Comparison of ENCODE assay signal across 26 cellular contexts in the genomic region with DNA sequence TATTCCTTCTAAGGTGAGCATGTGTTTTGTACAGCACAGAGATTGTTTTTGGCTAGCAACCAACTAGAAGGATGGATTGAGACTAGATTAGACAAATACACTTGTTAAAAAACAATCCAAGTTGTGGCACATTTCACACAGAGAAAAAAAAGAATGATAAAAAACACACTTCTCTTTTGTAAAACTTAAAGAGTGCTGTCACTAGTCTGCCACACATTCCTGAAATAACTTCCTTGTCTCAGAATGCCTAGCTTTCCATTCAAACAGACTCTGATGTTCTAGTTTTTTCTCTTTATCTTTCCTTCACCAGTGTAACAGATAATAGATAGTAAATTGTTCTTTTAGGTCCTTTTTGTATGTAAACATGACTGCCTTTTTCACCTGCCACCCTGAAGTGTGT. TPM values are rescaled to one million over a fixed set of nuclear protein-coding genes. Genes with fewer than 3 reads are reported as not detected.
DNase-seq lines count a peak whose midpoint lies in the region; ATAC-seq and TF ChIP-seq lines count a peak whose summit lies in the region.
"Had no signal": no experiment of that assay in that cellular context is flagged by ENCODE, and none has a peak within 500 bp of the region (broad histone marks: within the 10 kb centered on the region; RNA-seq: fewer than 3 reads in every experiment).

No MANE protein-coding gene starts in this region.

- DNase-seq in AG10803 (ENCODE audit: low read depth) (peak; percentile 25), choroid plexus epithelial cell (ENCODE audit: low read depth) (peak; percentile 38), mesothelial cell of epicardium (ENCODE audit: low spot score in 2 of 2, unreplicated experiment in 2 of 2) (no peak), NCI-H748 treated with DMSO at 0.1 percent for 48 hours (lab: John Stamatoyannopoulos, UW) (no peak), left lobe of liver (ENCODE audit: low spot score) (no peak), OCI-LY7 (ENCODE audit: low spot score) (no peak)
- DNase-seq in stimulated activated effector memory CD8-positive, alpha-beta T cell treated with anti-CD3 and anti-CD28 coated beads, Interleukin-12 subunit alpha, Interleukin-12 subunit beta, amount 100 ng/mL, for 72 hours (ENCODE audit: low spot score in 2 of 2), result no peak
- DNase-seq: activated CD8-positive, alpha-beta memory T cell treated with anti-CD3 and anti-CD28 coated beads for 24 hours; activated naive CD8-positive, alpha-beta T cell treated with anti-CD3 and anti-CD28 coated beads, Interleukin-2, amount 10 ng/mL, durations not matched to agents 7 days and 5 days; brain microvascular endothelial cell; cortex of kidney; DMS 273 treated with DMSO at 0.1 percent for 48 hours; GF-D8; GOT3; lower lobe of right lung; NCI-H1048; NCI-H1930; NCI-H345; NK-92 treated with Interleukin-12 subunit alpha and Interleukin-12 subunit beta, amount 100 ng/mL, for 24 hours; pancreas; RPMI8226; stimulated activated CD4-positive, alpha-beta T cell treated with anti-CD3 and anti-CD28 coated beads, Interleukin-1b, Interleukin-23, amount 100 ng/mL, for 48 hours; stimulated activated naive CD4-positive, alpha-beta T cell; thyroid gland had no signal

- no peaks in the 10 kb centered on the region for H3K9me2 ChIP-seq in OCI-LY7 (ENCODE audit: insufficient read depth, low read length)

- H3K9me3 ChIP-seq in HUES48 (ENCODE audit: control insufficient read depth, insufficient read depth, low read length) (no peaks in the 10 kb centered on the region), OCI-LY7 (ENCODE audit: low read length) (no peaks in the 10 kb centered on the region)
- H3K9me3 ChIP-seq: lower lobe of right lung, pancreas, thyroid gland had no signal

- H3K79me2 ChIP-seq in OCI-LY7 (ENCODE audit: insufficient read depth, low read depth, low read length), result peaks cover 41% of the 10 kb centered on the region; the same call in 1 of the 2 replicates

- H3K36me3 Mint-ChIP-seq in mesothelial cell of epicardium, result peaks cover 30% of the 10 kb centered on the region
- H3K36me3 Mint-ChIP-seq in stimulated activated effector memory CD8-positive, alpha-beta T cell treated with anti-CD3 and anti-CD28 coated beads, Interleukin-12 subunit alpha, Interleukin-12 subunit beta, amount 100 ng/mL, for 72 hours, result peaks cover 100% of the 10 kb centered on the region

- H3K27ac ChIP-seq in HUES48 (ENCODE audit: low read depth, low read length) (peak overlapping the region; percentile 26), OCI-LY7 (ENCODE audit: low read depth, low read length, poor library complexity, severe bottlenecking) (no peak overlapping the region)
- H3K27ac ChIP-seq: brain microvascular endothelial cell, lower lobe of right lung, pancreas, SK-N-MC, thyroid gland had no signal

- peaks cover 12% of the 10 kb centered on the region for H4K20me1 ChIP-seq in OCI-LY7 (ENCODE audit: insufficient read depth, low read length)

- H3K9me3 Mint-ChIP-seq in mesothelial cell of epicardium, result no peaks in the 10 kb centered on the region
- no peaks in the 10 kb centered on the region for H3K9me3 Mint-ChIP-seq in stimulated activated effector memory CD8-positive, alpha-beta T cell treated with anti-CD3 and anti-CD28 coated beads, Interleukin-12 subunit alpha, Interleukin-12 subunit beta, amount 100 ng/mL, for 72 hours
- H3K9me3 Mint-ChIP-seq: activated naive CD8-positive, alpha-beta T cell treated with anti-CD3 and anti-CD28 coated beads, Interleukin-2, amount 10 ng/mL, durations not matched to agents 7 days and 5 days had no signal

- H3K4me3 ChIP-seq in AG10803 (ENCODE audit: low read length) (no peak overlapping the region), HUES48 (ENCODE audit: low read depth, low read length) (no peak overlapping the region), choroid plexus epithelial cell (ENCODE audit: low read depth, low read length) (no peak overlapping the region), OCI-LY7 (ENCODE audit: low read depth, low read length, poor library complexity, severe bottlenecking) (no peak overlapping the region)
- H3K4me3 ChIP-seq: lower lobe of right lung, pancreas, SK-N-MC, thyroid gland had no signal

- ATAC-seq in left lobe of liver, result no peak
- no peak for ATAC-seq in stimulated activated effector memory CD8-positive, alpha-beta T cell treated with anti-CD3 and anti-CD28 coated beads, Interleukin-12 subunit alpha, Interleukin-12 subunit beta, amount 100 ng/mL, for 72 hours
- ATAC-seq: lower lobe of right lung had no signal

- no peak overlapping the region for H3K9ac ChIP-seq in HUES48 (ENCODE audit: low read depth, low read length)

- POLR2A ChIA-PET in OCI-LY7 (lab: Charles Lee), result interaction anchor here (1.3 to 1.5 kb wide), 2 partner anchors 10 to 17 kb away, joined by 3 to 11 read pairs; a partner anchor contains a TSS

- peak overlapping the region; percentile 89 for H3K27ac Mint-ChIP-seq in mesothelial cell of epicardium
- H3K27ac Mint-ChIP-seq in stimulated activated effector memory CD8-positive, alpha-beta T cell treated with anti-CD3 and anti-CD28 coated beads, Interleukin-12 subunit alpha, Interleukin-12 subunit beta, amount 100 ng/mL, for 72 hours, result no peak overlapping the region
- H3K27ac Mint-ChIP-seq: activated naive CD8-positive, alpha-beta T cell treated with anti-CD3 and anti-CD28 coated beads, Interleukin-2, amount 10 ng/mL, durations not matched to agents 7 days and 5 days had no signal

- H3K36me3 ChIP-seq in HUES48 (ENCODE audit: control insufficient read depth, insufficient read depth, low read length), result peaks cover 63% of the 10 kb centered on the region
- H3K36me3 ChIP-seq in OCI-LY7 (ENCODE audit: insufficient read depth, low read length), result peaks cover 98% of the 10 kb centered on the region

- no peak overlapping the region for H3K4me3 Mint-ChIP-seq in mesothelial cell of epicardium
- H3K4me3 Mint-ChIP-seq in stimulated activated effector memory CD8-positive, alpha-beta T cell treated with anti-CD3 and anti-CD28 coated beads, Interleukin-12 subunit alpha, Interleukin-12 subunit beta, amount 100 ng/mL, for 72 hours, result no peak overlapping the region
- H3K4me3 Mint-ChIP-seq: activated naive CD8-positive, alpha-beta T cell treated with anti-CD3 and anti-CD28 coated beads, Interleukin-2, amount 10 ng/mL, durations not matched to agents 7 days and 5 days had no signal

- no peaks in the 10 kb centered on the region for H3K27me3 Mint-ChIP-seq in mesothelial cell of epicardium (ENCODE audit: low read depth)
- H3K27me3 Mint-ChIP-seq: activated naive CD8-positive, alpha-beta T cell treated with anti-CD3 and anti-CD28 coated beads, Interleukin-2, amount 10 ng/mL, durations not matched to agents 7 days and 5 days had no signal

- TF ChIP-seq CTCF in AG10803 (conservative IDR thresholded peaks at IDR 0.05; ENCODE audit: low read length) (no peak), choroid plexus epithelial cell (conservative IDR thresholded peaks at IDR 0.05; ENCODE audit: low read depth, low read length) (no peak), mesothelial cell of epicardium (IDR thresholded peaks at IDR 0.05; ENCODE audit: unreplicated experiment) (no peak), OCI-LY7 (conservative IDR thresholded peaks at IDR 0.05; ENCODE audit: low read length) (no peak)

- no peak overlapping the region for H3K4me2 ChIP-seq in OCI-LY7 (ENCODE audit: low read length)

- no TSS peak for BruUV-seq in OCI-LY7 (replicated peaks; lab: Mats Ljungman, UMichigan)

- CTCF ChIA-PET in OCI-LY7 (lab: Charles Lee; ENCODE audit: unreplicated experiment), result no interaction called here

- no peaks in the 10 kb centered on the region for H3K27me3 ChIP-seq in HUES48 (ENCODE audit: control insufficient read depth, insufficient read depth, low read length)
- H3K27me3 ChIP-seq: brain microvascular endothelial cell, pancreas, thyroid gland had no signal

- H3K4me1 Mint-ChIP-seq in mesothelial cell of epicardium, result peaks cover 15% of the 10 kb centered on the region
- H3K4me1 Mint-ChIP-seq in stimulated activated effector memory CD8-positive, alpha-beta T cell treated with anti-CD3 and anti-CD28 coated beads, Interleukin-12 subunit alpha, Interleukin-12 subunit beta, amount 100 ng/mL, for 72 hours, result peaks cover 24% of the 10 kb centered on the region

- H2AFZ ChIP-seq in OCI-LY7 (ENCODE audit: low read length), result no peak overlapping the region

- H3K4me1 ChIP-seq in HUES48 (ENCODE audit: control insufficient read depth, insufficient read depth, low read length), result peaks cover 12% of the 10 kb centered on the region
- peaks cover 4% of the 10 kb centered on the region for H3K4me1 ChIP-seq in OCI-LY7 (ENCODE audit: insufficient read depth, low read length, poor library complexity, severe bottlenecking)
- H3K4me1 ChIP-seq: thyroid gland had no signal

- intact Hi-C loops in OCI-LY7 (cut with micrococcal nuclease; ENCODE audit: unreplicated experiment), result no loop called here

RNA-seq across cellular contexts. Expression of a gene that starts 11.4 kb away (rescaled TPM):
- 58.3 to 61.5 TPM (median 61.4 TPM) in 3 replicates for total RNA-seq in mesothelial cell of epicardium
- total RNA-seq in left lobe of liver, result 63.0 TPM
- 43.8 and 48.4 TPM in 2 replicates for total RNA-seq in OCI-LY7 (2014; rRNA removed; shearing (Covaris generic))
- total RNA-seq in OCI-LY7 (2022), result 79.5 and 82.3 TPM in 2 replicates

Comparison
In these comparisons a context has a peak if more than half of its experiments do, and no peak if none do; other contexts are left out.
1. DNase-seq: peak in AG10803 (single experiment) and choroid plexus epithelial cell (single experiment); none in mesothelial cell of epicardium (0 of 2), NCI-H748 treated with DMSO at 0.1 percent for 48 hours (single experiment), left lobe of liver (single experiment), stimulated activated effector memory CD8-positive, alpha-beta T cell treated with anti-CD3 and anti-CD28 coated beads, Interleukin-12 subunit alpha, Interleukin-12 subunit beta, amount 100 ng/mL, for 72 hours (0 of 2) and OCI-LY7 (single experiment).